1 cellular context compared by ENCODE assay signal in the genomic region with DNA sequence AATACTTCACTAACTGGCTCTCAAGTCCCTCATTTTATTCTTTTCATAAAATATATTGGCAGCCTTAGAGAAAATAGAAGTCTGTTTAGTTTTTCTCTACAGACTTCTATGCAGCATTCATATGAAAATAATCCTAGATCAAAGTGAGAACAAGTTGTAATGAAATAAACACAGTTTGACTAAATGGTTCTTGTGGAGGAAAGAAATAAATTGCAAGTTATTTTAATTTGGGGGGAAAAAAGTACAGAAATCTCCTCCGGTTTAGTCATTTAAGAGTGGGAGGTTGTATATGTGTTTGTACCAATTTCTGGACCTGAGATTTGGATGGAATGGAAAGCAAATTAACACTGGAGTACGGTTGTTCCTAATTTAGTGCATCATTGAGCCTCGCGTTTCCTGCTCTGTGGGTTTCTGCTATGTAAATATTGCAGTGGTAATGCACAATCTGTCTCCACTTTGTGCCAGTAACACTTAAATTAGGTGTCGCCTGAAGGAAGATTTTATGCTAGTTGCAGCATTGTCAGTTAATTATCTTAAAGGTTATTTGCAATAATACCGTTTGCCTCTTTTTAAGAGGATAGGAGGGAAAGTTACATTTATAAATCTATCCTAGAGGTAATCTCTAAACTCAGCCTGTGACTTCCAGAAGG.
TF ChIP-seq lines count a peak whose summit lies in the region.

No MANE protein-coding gene starts in this region.

TF ChIP-seq in HEK293, 187 proteins besides CTCF, POLR2A, EP300 and RAD21 (continued from another document):
- TF ChIP-seq, protein P1, sequence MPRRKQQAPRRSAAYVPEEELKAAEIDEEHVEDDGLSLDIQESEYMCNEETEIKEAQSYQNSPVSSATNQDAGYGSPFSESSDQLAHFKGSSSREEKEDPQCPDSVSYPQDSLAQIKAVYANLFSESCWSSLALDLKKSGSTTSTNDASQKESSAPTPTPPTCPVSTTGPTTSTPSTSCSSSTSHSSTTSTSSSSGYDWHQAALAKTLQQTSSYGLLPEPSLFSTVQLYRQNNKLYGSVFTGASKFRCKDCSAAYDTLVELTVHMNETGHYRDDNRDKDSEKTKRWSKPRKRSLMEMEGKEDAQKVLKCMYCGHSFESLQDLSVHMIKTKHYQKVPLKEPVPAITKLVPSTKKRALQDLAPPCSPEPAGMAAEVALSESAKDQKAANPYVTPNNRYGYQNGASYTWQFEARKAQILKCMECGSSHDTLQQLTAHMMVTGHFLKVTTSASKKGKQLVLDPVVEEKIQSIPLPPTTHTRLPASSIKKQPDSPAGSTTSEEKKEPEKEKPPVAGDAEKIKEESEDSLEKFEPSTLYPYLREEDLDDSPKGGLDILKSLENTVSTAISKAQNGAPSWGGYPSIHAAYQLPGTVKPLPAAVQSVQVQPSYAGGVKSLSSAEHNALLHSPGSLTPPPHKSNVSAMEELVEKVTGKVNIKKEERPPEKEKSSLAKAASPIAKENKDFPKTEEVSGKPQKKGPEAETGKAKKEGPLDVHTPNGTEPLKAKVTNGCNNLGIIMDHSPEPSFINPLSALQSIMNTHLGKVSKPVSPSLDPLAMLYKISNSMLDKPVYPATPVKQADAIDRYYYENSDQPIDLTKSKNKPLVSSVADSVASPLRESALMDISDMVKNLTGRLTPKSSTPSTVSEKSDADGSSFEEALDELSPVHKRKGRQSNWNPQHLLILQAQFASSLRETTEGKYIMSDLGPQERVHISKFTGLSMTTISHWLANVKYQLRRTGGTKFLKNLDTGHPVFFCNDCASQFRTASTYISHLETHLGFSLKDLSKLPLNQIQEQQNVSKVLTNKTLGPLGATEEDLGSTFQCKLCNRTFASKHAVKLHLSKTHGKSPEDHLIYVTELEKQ (tag by site-specific recombination; IDR thresholded peaks at IDR 0.05; ENCODE audit: borderline replicate concordance): peak; percentile 56; the same call in 1 of the 2 replicates
- TF ChIP-seq, protein P2, sequence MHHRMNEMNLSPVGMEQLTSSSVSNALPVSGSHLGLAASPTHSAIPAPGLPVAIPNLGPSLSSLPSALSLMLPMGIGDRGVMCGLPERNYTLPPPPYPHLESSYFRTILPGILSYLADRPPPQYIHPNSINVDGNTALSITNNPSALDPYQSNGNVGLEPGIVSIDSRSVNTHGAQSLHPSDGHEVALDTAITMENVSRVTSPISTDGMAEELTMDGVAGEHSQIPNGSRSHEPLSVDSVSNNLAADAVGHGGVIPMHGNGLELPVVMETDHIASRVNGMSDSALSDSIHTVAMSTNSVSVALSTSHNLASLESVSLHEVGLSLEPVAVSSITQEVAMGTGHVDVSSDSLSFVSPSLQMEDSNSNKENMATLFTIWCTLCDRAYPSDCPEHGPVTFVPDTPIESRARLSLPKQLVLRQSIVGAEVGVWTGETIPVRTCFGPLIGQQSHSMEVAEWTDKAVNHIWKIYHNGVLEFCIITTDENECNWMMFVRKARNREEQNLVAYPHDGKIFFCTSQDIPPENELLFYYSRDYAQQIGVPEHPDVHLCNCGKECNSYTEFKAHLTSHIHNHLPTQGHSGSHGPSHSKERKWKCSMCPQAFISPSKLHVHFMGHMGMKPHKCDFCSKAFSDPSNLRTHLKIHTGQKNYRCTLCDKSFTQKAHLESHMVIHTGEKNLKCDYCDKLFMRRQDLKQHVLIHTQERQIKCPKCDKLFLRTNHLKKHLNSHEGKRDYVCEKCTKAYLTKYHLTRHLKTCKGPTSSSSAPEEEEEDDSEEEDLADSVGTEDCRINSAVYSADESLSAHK (tag by site-specific recombination; IDR thresholded peaks at IDR 0.05): peak; percentile 72
- TF ChIP-seq ZNF558 (tag by site-specific recombination; IDR thresholded peaks at IDR 0.05): no peak
